ENCODE assay signal across 8 cellular contexts in the genomic region with DNA sequence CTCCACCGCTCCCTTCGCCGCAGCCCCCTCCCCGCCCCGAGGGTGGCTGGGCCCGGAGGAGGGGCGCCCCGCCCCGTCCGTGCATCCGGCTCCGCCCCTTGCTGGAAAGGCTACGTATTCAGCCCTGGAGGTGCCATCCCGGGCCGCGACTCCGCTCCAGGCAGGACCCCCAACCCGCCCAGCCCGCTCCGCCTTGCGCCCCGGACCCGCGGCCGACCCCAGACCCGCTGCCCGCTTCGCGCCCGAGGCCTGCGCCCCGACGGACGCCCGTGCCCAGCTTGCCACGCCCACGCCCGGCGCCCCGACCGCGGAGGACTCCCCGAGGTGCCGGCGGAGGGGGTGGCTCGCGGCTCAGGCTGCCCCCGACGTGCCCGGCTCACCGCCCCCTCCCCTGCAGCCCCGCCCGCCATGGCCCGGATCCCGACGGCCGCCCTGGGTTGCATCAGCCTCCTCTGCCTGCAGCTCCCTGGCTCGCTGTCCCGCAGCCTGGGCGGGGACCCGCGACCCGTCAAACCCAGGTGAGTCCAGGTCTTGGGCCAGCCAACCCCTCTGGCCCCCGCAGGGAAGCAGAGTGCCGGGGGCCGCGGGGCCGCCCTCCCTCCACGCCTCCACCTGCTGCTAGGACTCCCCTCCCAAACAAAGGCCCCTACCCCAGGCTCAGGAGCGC. TPM values are rescaled to one million over a fixed set of nuclear protein-coding genes. Genes with fewer than 3 reads are reported as not detected.
DNase-seq lines count a peak whose midpoint lies in the region; ATAC-seq and TF ChIP-seq lines count a peak whose summit lies in the region.

A gene with protein sequence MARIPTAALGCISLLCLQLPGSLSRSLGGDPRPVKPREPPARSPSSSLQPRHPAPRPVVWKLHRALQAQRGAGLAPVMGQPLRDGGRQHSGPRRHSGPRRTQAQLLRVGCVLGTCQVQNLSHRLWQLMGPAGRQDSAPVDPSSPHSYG (plus strand): TSS at position 104 of the 667 bp plus-strand sequence. CDS start 305 bp downstream, at position 409.

- H3K36me3 ChIP-seq in esophagus squamous epithelium (no peaks in the 10 kb centered on the region), parathyroid adenoma (ENCODE audit: control insufficient read depth, insufficient read depth, low read length) (no peaks in the 10 kb centered on the region)

- H3K4me1 ChIP-seq in esophagus squamous epithelium (peaks cover 5 to 26% (median 7%) of the 10 kb centered on the region in 3 donors), parathyroid adenoma (no peaks in the 10 kb centered on the region)

- H3K27ac ChIP-seq in esophagus squamous epithelium (peak within 1 kb of the TSS in 1 of 4 donors; percentile 39), parathyroid adenoma (no peak within 1 kb of the TSS)

- no peaks in the 10 kb centered on the region for H3K79me2 ChIP-seq in parathyroid adenoma

- DNase-seq in Right ventricle myocardium inferior (ENCODE audit: missing footprints) (no peak), cardiac septum (ENCODE audit: low spot score) (no peak), activated T-cell treated with anti-CD3 and anti-CD28 coated beads for 1 hour (ENCODE audit: low read depth) (peak; percentile 59), esophagus squamous epithelium (lab: John Stamatoyannopoulos, UW) (no peak), NAMALWA (ENCODE audit: low spot score) (no peak), RKO (ENCODE audit: low spot score) (no peak)

- no peak for TF ChIP-seq POLR2A in esophagus squamous epithelium (IDR thresholded peaks at IDR 0.05)

- intact Hi-C loops in Right ventricle myocardium inferior (cut with DNase I): no loop called here
- intact Hi-C loops in cardiac septum (cut with DNase I): no loop called here
- intact Hi-C loops in esophagus squamous epithelium (cut with DNase I): no loop called here

- H2AFZ ChIP-seq in parathyroid adenoma: peak within 1 kb of the TSS; percentile 28

- 20% methylated on average over 3 of the region's 70 CpGs; no CpG with 5 or more reads in 1 of the 2 donors for WGBS in esophagus squamous epithelium, 2 donors

- H3K4me3 ChIP-seq in esophagus squamous epithelium: peak within 1 kb of the TSS; percentile 39 to 65 (median 50)
- no peak within 1 kb of the TSS for H3K4me3 ChIP-seq in parathyroid adenoma (ENCODE audit: low read depth, low read length)

- ATAC-seq in Right ventricle myocardium inferior: peak; percentile 23
- no peak for ATAC-seq in HG03045 (IDR thresholded peaks at IDR 0.05; ENCODE audit: unreplicated experiment)

- H3K27me3 ChIP-seq in esophagus squamous epithelium (peaks cover 0 to 80% (median 6%) of the 10 kb centered on the region in 4 donors), parathyroid adenoma (ENCODE audit: control insufficient read depth, insufficient read depth, low read length) (no peaks in the 10 kb centered on the region)

- H3K9me3 ChIP-seq in esophagus squamous epithelium: no peaks in the 10 kb centered on the region
- no peaks in the 10 kb centered on the region for H3K9me3 ChIP-seq in parathyroid adenoma (ENCODE audit: control insufficient read depth, low read length)

- TF ChIP-seq CTCF in esophagus squamous epithelium (IDR thresholded peaks at IDR 0.05) (no peak), parathyroid adenoma (IDR thresholded peaks at IDR 0.05) (no peak)

- no peak within 1 kb of the TSS for H3K9ac ChIP-seq in parathyroid adenoma

- H3K4me2 ChIP-seq in parathyroid adenoma (ENCODE audit: low read length): no peak within 1 kb of the TSS

RNA-seq across cellular contexts. Expression of the gene that starts here (rescaled TPM):
- total RNA-seq in Right ventricle myocardium inferior (not detected), cardiac septum (0.13 TPM), esophagus squamous epithelium (1 to 10 TPM in 2 of 4 donors, under 1 TPM in 2; under 0.01 to 1.9 (median 0.89) TPM)

Comparison
In these comparisons a context has a peak if more than half of its experiments do, and no peak if none do; other contexts are left out.
1. Peak in ATAC-seq in Right ventricle myocardium inferior; RNA of the gene not detected or under 1 TPM.